In the genomic region with DNA sequence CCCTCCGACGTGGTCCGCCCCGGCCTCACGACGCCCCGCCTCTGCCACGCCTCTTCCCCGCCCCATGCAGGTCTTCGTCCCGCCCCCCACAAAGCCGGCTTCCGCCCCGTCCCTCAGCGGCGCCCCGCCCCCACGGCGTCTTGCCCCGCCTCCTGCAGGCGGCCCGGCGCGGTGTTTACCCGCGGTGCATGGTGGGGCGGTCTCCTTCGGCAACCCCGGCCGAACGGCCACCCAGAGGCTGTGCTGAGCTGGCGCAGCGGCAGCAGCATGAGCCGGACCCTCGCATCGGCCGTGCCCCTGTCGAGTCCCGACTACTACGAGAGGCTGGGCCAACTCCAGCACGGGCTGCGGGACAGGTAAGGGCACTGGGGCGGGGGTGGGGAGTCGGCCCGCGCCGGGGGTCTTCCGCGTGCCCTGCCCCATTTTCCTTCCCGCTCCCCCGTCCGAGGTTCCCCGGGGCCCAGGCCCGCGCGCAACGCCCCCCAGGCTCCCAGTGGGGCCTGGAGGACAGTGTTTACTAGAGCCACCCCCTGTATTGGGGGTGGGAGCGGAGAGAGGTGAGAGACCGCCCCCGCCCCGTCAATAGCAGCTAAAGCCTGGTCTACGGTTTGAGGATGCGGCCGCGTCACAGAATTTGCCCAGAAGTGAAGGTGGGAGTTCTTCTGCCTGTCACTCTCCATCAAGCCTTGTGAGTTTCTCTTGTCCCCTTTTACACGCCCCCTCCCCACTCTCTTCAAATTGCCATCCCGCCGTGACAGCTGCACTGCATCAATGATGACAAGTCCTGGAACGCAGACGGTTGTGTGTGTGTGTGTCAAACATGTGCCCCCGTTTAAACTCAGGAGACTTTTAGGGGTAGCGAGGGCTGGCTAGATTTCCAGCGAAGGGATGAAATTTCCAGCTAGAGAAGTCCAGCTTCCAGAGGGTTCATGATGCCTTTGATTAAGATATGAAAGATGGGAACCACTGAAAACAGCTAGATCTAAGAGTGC, we compare ENCODE assay signal across 1 cellular context.
TF ChIP-seq lines count a peak whose summit lies in the region.

Gene KIZ (plus strand): TSS at position 234 of the 992 bp plus-strand sequence. CDS start 34 bp downstream, at position 268.

TF ChIP-seq in HepG2, 621 proteins besides CTCF, POLR2A, EP300 and RAD21 (continued from another document and continues in another):
- TF ChIP-seq, protein P1, sequence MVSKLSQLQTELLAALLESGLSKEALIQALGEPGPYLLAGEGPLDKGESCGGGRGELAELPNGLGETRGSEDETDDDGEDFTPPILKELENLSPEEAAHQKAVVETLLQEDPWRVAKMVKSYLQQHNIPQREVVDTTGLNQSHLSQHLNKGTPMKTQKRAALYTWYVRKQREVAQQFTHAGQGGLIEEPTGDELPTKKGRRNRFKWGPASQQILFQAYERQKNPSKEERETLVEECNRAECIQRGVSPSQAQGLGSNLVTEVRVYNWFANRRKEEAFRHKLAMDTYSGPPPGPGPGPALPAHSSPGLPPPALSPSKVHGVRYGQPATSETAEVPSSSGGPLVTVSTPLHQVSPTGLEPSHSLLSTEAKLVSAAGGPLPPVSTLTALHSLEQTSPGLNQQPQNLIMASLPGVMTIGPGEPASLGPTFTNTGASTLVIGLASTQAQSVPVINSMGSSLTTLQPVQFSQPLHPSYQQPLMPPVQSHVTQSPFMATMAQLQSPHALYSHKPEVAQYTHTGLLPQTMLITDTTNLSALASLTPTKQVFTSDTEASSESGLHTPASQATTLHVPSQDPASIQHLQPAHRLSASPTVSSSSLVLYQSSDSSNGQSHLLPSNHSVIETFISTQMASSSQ (IDR thresholded peaks at IDR 0.05; ENCODE audit: low read depth), result no peak
- TF ChIP-seq, protein P1 (CRISPR knock-in tag; IDR thresholded peaks at IDR 0.05; ENCODE audit: borderline replicate concordance), result peak; percentile 80
- TF ChIP-seq, protein P2, sequence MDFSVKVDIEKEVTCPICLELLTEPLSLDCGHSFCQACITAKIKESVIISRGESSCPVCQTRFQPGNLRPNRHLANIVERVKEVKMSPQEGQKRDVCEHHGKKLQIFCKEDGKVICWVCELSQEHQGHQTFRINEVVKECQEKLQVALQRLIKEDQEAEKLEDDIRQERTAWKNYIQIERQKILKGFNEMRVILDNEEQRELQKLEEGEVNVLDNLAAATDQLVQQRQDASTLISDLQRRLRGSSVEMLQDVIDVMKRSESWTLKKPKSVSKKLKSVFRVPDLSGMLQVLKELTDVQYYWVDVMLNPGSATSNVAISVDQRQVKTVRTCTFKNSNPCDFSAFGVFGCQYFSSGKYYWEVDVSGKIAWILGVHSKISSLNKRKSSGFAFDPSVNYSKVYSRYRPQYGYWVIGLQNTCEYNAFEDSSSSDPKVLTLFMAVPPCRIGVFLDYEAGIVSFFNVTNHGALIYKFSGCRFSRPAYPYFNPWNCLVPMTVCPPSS (IDR thresholded peaks at IDR 0.05), result no peak
- peak; percentile 96 for TF ChIP-seq KMT2A (CRISPR knock-in tag; IDR thresholded peaks at IDR 0.05)
- TF ChIP-seq, protein P3, sequence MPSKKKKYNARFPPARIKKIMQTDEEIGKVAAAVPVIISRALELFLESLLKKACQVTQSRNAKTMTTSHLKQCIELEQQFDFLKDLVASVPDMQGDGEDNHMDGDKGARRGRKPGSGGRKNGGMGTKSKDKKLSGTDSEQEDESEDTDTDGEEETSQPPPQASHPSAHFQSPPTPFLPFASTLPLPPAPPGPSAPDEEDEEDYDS (CRISPR knock-in tag; IDR thresholded peaks at IDR 0.05), result peak; percentile 93
- no peak for TF ChIP-seq RNF219 (CRISPR knock-in tag; IDR thresholded peaks at IDR 0.05)
- TF ChIP-seq ATF6 (CRISPR knock-in tag; conservative IDR thresholded peaks at IDR 0.05), result no peak; the same call in 1 of the 2 replicates
- peak; percentile 93 for TF ChIP-seq SALL1 (CRISPR knock-in tag; IDR thresholded peaks at IDR 0.05)
- peak; percentile 42 for TF ChIP-seq STAG1 (CRISPR knock-in tag; IDR thresholded peaks at IDR 0.05)
- TF ChIP-seq NFIC (IDR thresholded peaks at IDR 0.05; ENCODE audit: low read length), result no peak
- TF ChIP-seq POGK (CRISPR knock-in tag; conservative IDR thresholded peaks at IDR 0.05), result 0 out of 2 replicates have a peak, but pooled peaks have one; percentile 57
- peak; percentile 59; the same call in 1 of the 2 replicates for TF ChIP-seq E2F5 (CRISPR knock-in tag; conservative IDR thresholded peaks at IDR 0.05)
- peak; percentile 87 for TF ChIP-seq ZIK1 (CRISPR knock-in tag; IDR thresholded peaks at IDR 0.05; ENCODE audit: borderline replicate concordance, low read depth)
- TF ChIP-seq SUZ12 (IDR thresholded peaks at IDR 0.05; ENCODE audit: low read depth, low read length), result peak; percentile 45; the same call in 1 of the 2 replicates
- TF ChIP-seq FOXO1 (CRISPR knock-in tag; IDR thresholded peaks at IDR 0.05), result peak; percentile 96
- peak; percentile 28; the same call in 1 of the 2 replicates for TF ChIP-seq JUNB (CRISPR knock-in tag; IDR thresholded peaks at IDR 0.05; ENCODE audit: borderline replicate concordance)
- TF ChIP-seq SCMH1 (CRISPR knock-in tag; IDR thresholded peaks at IDR 0.05; ENCODE audit: borderline replicate concordance), result no peak
- peak; percentile 92 for TF ChIP-seq KDM5B (CRISPR knock-in tag; IDR thresholded peaks at IDR 0.05; ENCODE audit: borderline replicate concordance)
- peak; percentile 85; the same call in 1 of the 2 replicates for TF ChIP-seq ZNF614 (CRISPR knock-in tag; IDR thresholded peaks at IDR 0.05; ENCODE audit: borderline replicate concordance)
- no peak; the same call in 1 of the 2 replicates for TF ChIP-seq KDM4B (CRISPR knock-in tag; IDR thresholded peaks at IDR 0.05)
- TF ChIP-seq NFE2L2 (IDR thresholded peaks at IDR 0.05; ENCODE audit: low read length), result no peak
- TF ChIP-seq SMC3 (IDR thresholded peaks at IDR 0.05; ENCODE audit: low read length), result no peak; the same call in 1 of the 2 replicates
- TF ChIP-seq ZNF343 (CRISPR knock-in tag; IDR thresholded peaks at IDR 0.05), result peak; percentile 94
- peak; percentile 96 for TF ChIP-seq POLR2AphosphoS5 (IDR thresholded peaks at IDR 0.05; ENCODE audit: low read depth, low read length)
- TF ChIP-seq MXD4 (CRISPR knock-in tag; IDR thresholded peaks at IDR 0.05), result peak; percentile 87
- TF ChIP-seq, protein P4, sequence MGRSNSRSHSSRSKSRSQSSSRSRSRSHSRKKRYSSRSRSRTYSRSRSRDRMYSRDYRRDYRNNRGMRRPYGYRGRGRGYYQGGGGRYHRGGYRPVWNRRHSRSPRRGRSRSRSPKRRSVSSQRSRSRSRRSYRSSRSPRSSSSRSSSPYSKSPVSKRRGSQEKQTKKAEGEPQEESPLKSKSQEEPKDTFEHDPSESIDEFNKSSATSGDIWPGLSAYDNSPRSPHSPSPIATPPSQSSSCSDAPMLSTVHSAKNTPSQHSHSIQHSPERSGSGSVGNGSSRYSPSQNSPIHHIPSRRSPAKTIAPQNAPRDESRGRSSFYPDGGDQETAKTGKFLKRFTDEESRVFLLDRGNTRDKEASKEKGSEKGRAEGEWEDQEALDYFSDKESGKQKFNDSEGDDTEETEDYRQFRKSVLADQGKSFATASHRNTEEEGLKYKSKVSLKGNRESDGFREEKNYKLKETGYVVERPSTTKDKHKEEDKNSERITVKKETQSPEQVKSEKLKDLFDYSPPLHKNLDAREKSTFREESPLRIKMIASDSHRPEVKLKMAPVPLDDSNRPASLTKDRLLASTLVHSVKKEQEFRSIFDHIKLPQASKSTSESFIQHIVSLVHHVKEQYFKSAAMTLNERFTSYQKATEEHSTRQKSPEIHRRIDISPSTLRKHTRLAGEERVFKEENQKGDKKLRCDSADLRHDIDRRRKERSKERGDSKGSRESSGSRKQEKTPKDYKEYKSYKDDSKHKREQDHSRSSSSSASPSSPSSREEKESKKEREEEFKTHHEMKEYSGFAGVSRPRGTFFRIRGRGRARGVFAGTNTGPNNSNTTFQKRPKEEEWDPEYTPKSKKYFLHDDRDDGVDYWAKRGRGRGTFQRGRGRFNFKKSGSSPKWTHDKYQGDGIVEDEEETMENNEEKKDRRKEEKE (IDR thresholded peaks at IDR 0.05), result no peak
- TF ChIP-seq ZNF235 (CRISPR knock-in tag; IDR thresholded peaks at IDR 0.05; ENCODE audit: borderline replicate concordance), result peak; percentile 82; the same call in 1 of the 2 replicates
- TF ChIP-seq AKNA (CRISPR knock-in tag; IDR thresholded peaks at IDR 0.05; ENCODE audit: borderline replicate concordance), result no peak
